In the genomic region with DNA sequence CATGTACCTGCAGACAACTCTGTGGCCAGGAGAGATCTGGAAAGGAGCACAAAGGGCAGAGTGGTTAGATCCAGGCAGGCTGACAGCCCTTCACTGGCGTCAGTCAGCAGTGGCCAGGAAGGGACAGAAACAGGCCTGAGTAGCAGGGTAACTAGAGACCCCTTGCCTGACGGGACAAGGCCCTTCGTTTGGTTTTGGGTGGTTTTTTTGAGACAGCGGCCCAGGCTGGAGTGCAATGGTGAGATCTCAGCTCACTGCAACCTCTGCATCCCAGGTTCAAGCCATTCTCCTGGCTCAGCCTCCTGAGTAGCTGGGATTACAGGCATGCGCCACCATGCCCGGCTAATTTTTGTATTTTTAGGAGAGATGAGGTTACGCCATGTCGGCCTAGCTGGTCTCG, we compare ENCODE assay signal across 3 cellular contexts. TPM values are rescaled to one million over a fixed set of nuclear protein-coding genes. Genes with fewer than 3 reads are reported as not detected.
"Had no signal": no experiment of that assay in that cellular context is flagged by ENCODE, and none has a peak within 500 bp of the region (broad histone marks: within the 10 kb centered on the region; RNA-seq: fewer than 3 reads in every experiment).

No MANE protein-coding gene starts in this region.

RNA-seq across cellular contexts. Expression of a gene that starts 34.9 kb away (rescaled TPM):
- total RNA-seq: HT1080, IMR-90, M059J had no signal
